14 cellular contexts compared by ENCODE assay signal in the genomic region with DNA sequence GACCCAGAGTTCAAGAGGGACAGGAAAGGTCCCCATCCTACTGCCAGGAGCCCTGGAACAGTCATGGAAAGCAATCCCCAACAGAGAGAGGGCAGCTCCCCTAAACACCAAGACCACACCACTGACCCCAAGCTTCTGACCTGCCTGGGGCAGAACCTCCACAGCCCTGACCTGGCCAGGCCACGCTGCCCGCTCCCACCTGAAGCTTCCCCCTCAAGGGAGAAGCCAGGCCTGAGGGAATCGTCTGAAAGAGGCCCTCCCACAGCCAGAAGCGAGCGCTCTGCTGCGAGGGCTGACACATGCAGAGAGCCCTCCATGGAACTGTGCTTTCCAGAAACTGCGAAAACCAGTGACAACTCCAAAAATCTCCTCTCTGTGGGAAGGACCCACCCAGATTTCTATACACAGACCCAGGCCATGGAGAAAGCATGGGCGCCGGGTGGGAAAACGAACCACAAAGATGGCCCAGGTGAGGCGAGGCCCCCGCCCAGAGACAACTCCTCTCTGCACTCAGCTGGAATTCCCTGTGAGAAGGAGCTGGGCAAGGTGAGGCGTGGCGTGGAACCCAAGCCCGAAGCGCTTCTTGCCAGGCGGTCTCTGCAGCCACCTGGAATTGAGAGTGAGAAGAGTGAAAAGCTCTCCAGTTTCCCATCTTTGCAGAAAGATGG. TPM values are rescaled to one million over a fixed set of nuclear protein-coding genes. Genes with fewer than 3 reads are reported as not detected.
DNase-seq lines count a peak whose midpoint lies in the region; ATAC-seq and TF ChIP-seq lines count a peak whose summit lies in the region.
"Had no signal": no experiment of that assay in that cellular context is flagged by ENCODE, and none has a peak within 500 bp of the region (broad histone marks: within the 10 kb centered on the region; RNA-seq: fewer than 3 reads in every experiment).

No MANE protein-coding gene starts in this region.

- intact Hi-C loops in spleen (cut with DNase I; ENCODE audit: low total_unique reads) = loop anchor here (5.0 kb wide), 1 partner anchor 42 kb away; no protein-coding TSS in a partner anchor

- WGBS in spleen, 5 donors = 94 to 98% (median 95%) methylated on average over 11 to 17 of the region's 17 CpGs

- H3K9me3 Mint-ChIP-seq in activated T-cell treated with anti-CD3 and anti-CD28 coated beads, Interleukin-2, amount 50 U/mL, for 4 hours = no peaks in the 10 kb centered on the region
- H3K9me3 Mint-ChIP-seq: H9 had no signal

- no peak overlapping the region for H2AFZ ChIP-seq in OCI-LY3 (ENCODE audit: low read depth, low read length)

- no peak for TF ChIP-seq CTCF in OCI-LY3 (IDR thresholded peaks at IDR 0.05; ENCODE audit: low read depth, low read length)
- no peak for TF ChIP-seq CTCF in spleen (IDR thresholded peaks at IDR 0.05 in 8 of 11, conservative IDR thresholded peaks at IDR 0.05 in 3 of 11)

- no peaks in the 10 kb centered on the region for H3K27me3 ChIP-seq in OCI-LY3 (ENCODE audit: low read depth, low read length)
- H3K27me3 ChIP-seq in spleen (replicated peaks in 1 of 7) = no peaks in the 10 kb centered on the region

- no peaks in the 10 kb centered on the region for H3K79me2 ChIP-seq in OCI-LY3 (ENCODE audit: low read length)

- peak overlapping the region; percentile 89 for H3K4me2 ChIP-seq in OCI-LY3 (ENCODE audit: low read length)

- H3K36me3 Mint-ChIP-seq in activated T-cell treated with anti-CD3 and anti-CD28 coated beads, Interleukin-2, amount 50 U/mL, for 4 hours (ENCODE audit: insufficient read depth) = peaks cover 25% of the 10 kb centered on the region

- no peak overlapping the region for H3K27ac ChIP-seq in OCI-LY3 (ENCODE audit: low read length)
- peak overlapping the region; percentile 78 for H3K27ac ChIP-seq in epithelial cell of prostate
- peak overlapping the region in 7 of 8 donors; percentile 86 to 94 (median 91) for H3K27ac ChIP-seq in spleen

- H3K9ac ChIP-seq in OCI-LY3 (ENCODE audit: low read length) = peak overlapping the region; percentile 98

- no peaks in the 10 kb centered on the region for H3K9me3 ChIP-seq in OCI-LY3 (ENCODE audit: insufficient read depth, low read length)
- H3K9me3 ChIP-seq in spleen = no peaks in the 10 kb centered on the region

- H3K4me1 ChIP-seq in OCI-LY3 (ENCODE audit: low read length) (peaks cover 26% of the 10 kb centered on the region), spleen (peaks cover 0 to 78% (median 23%) of the 10 kb centered on the region in 6 donors)

- DNase-seq in activated T-cell treated with anti-CD3 and anti-CD28 coated beads, Interleukin-2, amount 50 U/mL, for 4 hours = no peak
- no peak for DNase-seq in activated T-cell treated with anti-CD3 and anti-CD28 coated beads for 4 hours
- DNase-seq in epithelial cell of prostate (ENCODE audit: low read depth, low spot score) = no peak
- DNase-seq in spleen = peak; percentile 75
- DNase-seq in HuH-7.5 (ENCODE audit: low spot score) = no peak
- no peak for DNase-seq in HK-2 (ENCODE audit: unreplicated experiment)
- no peak for DNase-seq in cerebellar cortex (ENCODE audit: low spot score)
- DNase-seq: DMS79, hippocampal formation, occipital lobe had no signal

- ATAC-seq in activated T-cell treated with anti-CD3 and anti-CD28 coated beads, Interleukin-2, amount 50 U/mL, for 4 hours = no peak
- ATAC-seq: SK-N-SH treated with all-trans-retinoic acid at 6 μM for 48 hours had no signal

- H3K4me3 ChIP-seq in OCI-LY3 (ENCODE audit: low read length) (peak overlapping the region; percentile 80), spleen (peak overlapping the region in 2 of 8 donors; percentile 40 to 67)

- no peaks in the 10 kb centered on the region for H4K20me1 ChIP-seq in OCI-LY3 (ENCODE audit: insufficient read depth, low read length)

- peaks cover 84% of the 10 kb centered on the region for H3K4me1 Mint-ChIP-seq in activated T-cell treated with anti-CD3 and anti-CD28 coated beads, Interleukin-2, amount 50 U/mL, for 4 hours (ENCODE audit: low read depth)

- H3K27me3 Mint-ChIP-seq in activated T-cell treated with anti-CD3 and anti-CD28 coated beads, Interleukin-2, amount 50 U/mL, for 4 hours (ENCODE audit: low read depth) = no peaks in the 10 kb centered on the region

- no peak for TF ChIP-seq POLR2A in spleen (IDR thresholded peaks at IDR 0.05)

- H3K36me3 ChIP-seq in OCI-LY3 (replicated peaks; ENCODE audit: low read depth, low read length) = no peaks in the 10 kb centered on the region
- peaks cover 0 to 54% (median 22%) of the 10 kb centered on the region in 6 donors for H3K36me3 ChIP-seq in spleen

- H3K4me3 Mint-ChIP-seq in activated T-cell treated with anti-CD3 and anti-CD28 coated beads, Interleukin-2, amount 50 U/mL, for 4 hours = peak overlapping the region; percentile 82
- H3K4me3 Mint-ChIP-seq: H9 had no signal

RNA-seq across cellular contexts. Expression of gene CD180, which starts 31.6 kb away (rescaled TPM):
- under 1 TPM; 0.03 to 0.46 (median 0.05) TPM for total RNA-seq in activated T-cell treated with anti-CD3 and anti-CD28 coated beads, Interleukin-2, amount 50 U/mL, for 4 hours
- 10 to 100 TPM; 20.6 to 39.2 (median 27.4) TPM for total RNA-seq in spleen
- polyA plus RNA-seq in spleen = 10 to 100 TPM; 11.6 to 17.9 (median 14.6) TPM
- total RNA-seq: H9, HT-29 had no signal

Comparison
In these comparisons a context has a peak if more than half of its experiments do, and no peak if none do; other contexts are left out.
1. RNA of gene CD180, which starts 31.6 kb away (total RNA-seq): 20.6 to 39.2 TPM in spleen; 0.03 to 0.46 TPM in activated T-cell treated with anti-CD3 and anti-CD28 coated beads, Interleukin-2, amount 50 U/mL, for 4 hours; every median in the first group is over 10 times any median in the second.